31 cellular contexts compared by ENCODE assay signal in the genomic region with DNA sequence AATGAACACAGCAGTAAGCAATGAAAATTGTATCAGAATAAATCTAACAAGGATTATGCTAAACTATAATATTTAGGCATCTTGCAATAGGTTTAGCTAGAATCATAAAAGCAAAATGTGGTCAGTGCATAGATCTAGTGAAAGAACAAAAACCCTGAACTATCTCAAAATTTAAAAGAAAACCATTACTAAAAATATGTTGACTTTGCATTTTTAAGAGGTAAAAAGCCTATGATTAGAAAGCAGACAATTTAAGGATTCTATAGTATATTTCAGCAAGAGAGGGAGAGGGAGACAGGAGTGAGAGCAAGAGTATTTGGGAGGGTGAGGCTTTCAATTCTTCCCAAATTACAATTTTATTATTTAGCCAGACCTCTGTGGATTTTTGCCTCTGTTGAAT.
"Had no signal": no experiment of that assay in that cellular context is flagged by ENCODE, and none has a peak within 500 bp of the region (broad histone marks: within the 10 kb centered on the region; RNA-seq: fewer than 3 reads in every experiment).

No MANE protein-coding gene starts in this region.

- H3K36me3 Mint-ChIP-seq: activated CD4-positive, alpha-beta memory T cell treated with anti-CD3 and anti-CD28 coated beads for 36 hours; activated CD8-positive, alpha-beta memory T cell treated with anti-CD3 and anti-CD28 coated beads, Interleukin-2, amount 10 ng/mL, durations not matched to agents 7 days and 5 days; activated naive CD8-positive, alpha-beta T cell treated with anti-CD3 and anti-CD28 coated beads for 36 hours had no signal

- H3K36me3 ChIP-seq: adrenal gland, colonic mucosa, esophagus squamous epithelium, gastroesophageal sphincter had no signal

- H3K27me3 ChIP-seq: adrenal gland, body of pancreas, colonic mucosa, esophagus squamous epithelium, gastroesophageal sphincter had no signal

- FAIRE-seq: endometrium, endothelial cell of umbilical vein had no signal

- H3K27ac ChIP-seq: adrenal gland, body of pancreas, colonic mucosa, epithelial cell of prostate, esophagus squamous epithelium, gastroesophageal sphincter had no signal

- H3K4me3 ChIP-seq: adrenal gland, body of pancreas, colonic mucosa, esophagus squamous epithelium, gastroesophageal sphincter had no signal

- H3K27ac Mint-ChIP-seq: activated CD4-positive, alpha-beta memory T cell treated with anti-CD3 and anti-CD28 coated beads for 36 hours; activated CD4-positive, alpha-beta T cell treated with anti-CD3 and anti-CD28 coated beads for 36 hours; activated CD4-positive, alpha-beta T cell treated with anti-CD3 and anti-CD28 coated beads, Interleukin-2, amount 10 ng/mL, durations not matched to agents 24 days and 14 days; activated CD8-positive, alpha-beta memory T cell treated with anti-CD3 and anti-CD28 coated beads, Interleukin-2, amount 10 ng/mL, durations not matched to agents 7 days and 5 days; activated CD8-positive, alpha-beta T cell treated with anti-CD3 and anti-CD28 coated beads, Interleukin-2, amount 10 ng/mL, durations not matched to agents 7 days and 5 days; activated naive CD4-positive, alpha-beta T cell treated with anti-CD3 and anti-CD28 coated beads for 36 hours; activated naive CD4-positive, alpha-beta T cell treated with anti-CD3 and anti-CD28 coated beads, Interleukin-2, amount 50 U/mL, for 24 hours; activated naive CD8-positive, alpha-beta T cell treated with anti-CD3 and anti-CD28 coated beads for 36 hours; activated naive CD8-positive, alpha-beta T cell treated with anti-CD3 and anti-CD28 coated beads, Interleukin-2, amount 50 U/mL, for 24 hours; activated T-helper 1 cell treated with anti-CD3 and anti-CD28 coated beads, Interleukin-12 subunit alpha, Interleukin-12 subunit beta, Interleukin-2, Interleukin-4 antibody, amounts not matched to agents 30 ng/mL and 10 ng/mL and 1 ng/mL, durations not matched to agents 14 hours and 24 hours and 36 hours; activated T-helper 2 cell treated with anti-CD3 and anti-CD28 coated beads, Interferon-gamma antibody, Interleukin-2, Interleukin-4, amounts not matched to agents 10 μg/mL and 5 μg/mL and 100 μg/mL, durations not matched to agents 14 hours and 24 hours and 36 hours had no signal

- DNase-seq: activated CD4-positive, alpha-beta memory T cell treated with anti-CD3 and anti-CD28 coated beads for 36 hours; activated CD4-positive, alpha-beta T cell treated with anti-CD3 and anti-CD28 coated beads for 36 hours; activated CD4-positive, alpha-beta T cell treated with anti-CD3 and anti-CD28 coated beads, Interleukin-2, amount 10 ng/mL, durations not matched to agents 24 days and 14 days; activated CD4-positive, CD25-positive, alpha-beta regulatory T cell; activated CD4-positive, CD25-positive, alpha-beta regulatory T cell treated with anti-CD3 and anti-CD28 coated beads, Interleukin-2, amount 50 U/mL, for 72 hours; activated CD8-positive, alpha-beta memory T cell treated with anti-CD3 and anti-CD28 coated beads, Interleukin-2, amount 10 ng/mL, durations not matched to agents 7 days and 5 days; activated CD8-positive, alpha-beta memory T cell treated with anti-CD3 and anti-CD28 coated beads, Interleukin-2, amount 50 U/mL, for 4 hours; activated CD8-positive, alpha-beta T cell treated with anti-CD3 and anti-CD28 coated beads, Interleukin-2, amount 10 ng/mL, durations not matched to agents 7 days and 5 days; activated effector memory CD4-positive, alpha-beta T cell treated with anti-CD3 and anti-CD28 coated beads, Interleukin-2, amount 50 U/mL, for 16 hours; activated naive CD4-positive, alpha-beta T cell treated with anti-CD3 and anti-CD28 coated beads for 36 hours; activated naive CD8-positive, alpha-beta T cell treated with anti-CD3 and anti-CD28 coated beads for 36 hours; activated naive CD8-positive, alpha-beta T cell treated with anti-CD3 and anti-CD28 coated beads, Interleukin-2, amount 50 U/mL, for 24 hours; activated T-cell treated with anti-CD3 and anti-CD28 coated beads, Interleukin-2, amount 50 U/mL, for 1 hour; activated T-cell treated with anti-CD3 and anti-CD28 coated beads, Interleukin-2, amount 50 U/mL, for 48 hours; adrenal gland; amygdala; aorta; body of pancreas; caudate nucleus; colonic mucosa; effector CD8-positive, alpha-beta T cell; esophagus squamous epithelium; foreskin melanocyte; T-helper 2 cell had no signal

- H3K27me3 Mint-ChIP-seq: activated CD4-positive, alpha-beta memory T cell treated with anti-CD3 and anti-CD28 coated beads for 36 hours; activated CD4-positive, alpha-beta T cell treated with anti-CD3 and anti-CD28 coated beads for 36 hours; activated CD4-positive, alpha-beta T cell treated with anti-CD3 and anti-CD28 coated beads, Interleukin-2, amount 10 ng/mL, durations not matched to agents 24 days and 14 days; activated CD8-positive, alpha-beta memory T cell treated with anti-CD3 and anti-CD28 coated beads, Interleukin-2, amount 10 ng/mL, durations not matched to agents 7 days and 5 days; activated naive CD4-positive, alpha-beta T cell treated with anti-CD3 and anti-CD28 coated beads, Interleukin-2, amount 50 U/mL, for 24 hours; activated naive CD8-positive, alpha-beta T cell treated with anti-CD3 and anti-CD28 coated beads for 36 hours; activated naive CD8-positive, alpha-beta T cell treated with anti-CD3 and anti-CD28 coated beads, Interleukin-2, amount 50 U/mL, for 24 hours had no signal

- H3K9me3 Mint-ChIP-seq: activated CD4-positive, alpha-beta memory T cell treated with anti-CD3 and anti-CD28 coated beads for 36 hours; activated CD4-positive, alpha-beta T cell treated with anti-CD3 and anti-CD28 coated beads, Interleukin-2, amount 10 ng/mL, durations not matched to agents 24 days and 14 days; activated T-helper 1 cell treated with anti-CD3 and anti-CD28 coated beads, Interleukin-12 subunit alpha, Interleukin-12 subunit beta, Interleukin-2, Interleukin-4 antibody, amounts not matched to agents 30 ng/mL and 10 ng/mL and 1 ng/mL, durations not matched to agents 14 hours and 24 hours and 36 hours; activated T-helper 2 cell treated with anti-CD3 and anti-CD28 coated beads, Interferon-gamma antibody, Interleukin-2, Interleukin-4, amounts not matched to agents 10 μg/mL and 5 μg/mL and 100 μg/mL, durations not matched to agents 14 hours and 24 hours and 36 hours had no signal

- H3K4me1 ChIP-seq: adrenal gland, body of pancreas, colonic mucosa, esophagus squamous epithelium, gastroesophageal sphincter had no signal

- ATAC-seq: activated CD4-positive, alpha-beta T cell treated with anti-CD3 and anti-CD28 coated beads for 36 hours; activated CD8-positive, alpha-beta memory T cell treated with anti-CD3 and anti-CD28 coated beads, Interleukin-2, amount 10 ng/mL, durations not matched to agents 7 days and 5 days; activated CD8-positive, alpha-beta T cell treated with anti-CD3 and anti-CD28 coated beads, Interleukin-2, amount 10 ng/mL, durations not matched to agents 7 days and 5 days; activated naive CD8-positive, alpha-beta T cell treated with anti-CD3 and anti-CD28 coated beads, Interleukin-2, amount 50 U/mL, for 24 hours; body of pancreas; gastroesophageal sphincter had no signal

- H3K4me3 Mint-ChIP-seq: activated CD4-positive, alpha-beta memory T cell treated with anti-CD3 and anti-CD28 coated beads for 36 hours; activated CD4-positive, alpha-beta T cell treated with anti-CD3 and anti-CD28 coated beads for 36 hours; activated CD4-positive, alpha-beta T cell treated with anti-CD3 and anti-CD28 coated beads, Interleukin-2, amount 10 ng/mL, durations not matched to agents 24 days and 14 days; activated CD8-positive, alpha-beta memory T cell treated with anti-CD3 and anti-CD28 coated beads, Interleukin-2, amount 10 ng/mL, durations not matched to agents 7 days and 5 days; activated CD8-positive, alpha-beta T cell treated with anti-CD3 and anti-CD28 coated beads, Interleukin-2, amount 10 ng/mL, durations not matched to agents 7 days and 5 days; activated naive CD4-positive, alpha-beta T cell treated with anti-CD3 and anti-CD28 coated beads for 36 hours; activated naive CD4-positive, alpha-beta T cell treated with anti-CD3 and anti-CD28 coated beads, Interleukin-2, amount 50 U/mL, for 24 hours; activated naive CD8-positive, alpha-beta T cell treated with anti-CD3 and anti-CD28 coated beads for 36 hours; activated naive CD8-positive, alpha-beta T cell treated with anti-CD3 and anti-CD28 coated beads, Interleukin-2, amount 50 U/mL, for 24 hours; activated T-helper 1 cell treated with anti-CD3 and anti-CD28 coated beads, Interleukin-12 subunit alpha, Interleukin-12 subunit beta, Interleukin-2, Interleukin-4 antibody, amounts not matched to agents 30 ng/mL and 10 ng/mL and 1 ng/mL, durations not matched to agents 14 hours and 24 hours and 36 hours had no signal

- H3K4me1 Mint-ChIP-seq: activated CD4-positive, alpha-beta T cell treated with anti-CD3 and anti-CD28 coated beads for 36 hours; activated CD4-positive, alpha-beta T cell treated with anti-CD3 and anti-CD28 coated beads, Interleukin-2, amount 10 ng/mL, durations not matched to agents 24 days and 14 days; activated CD8-positive, alpha-beta memory T cell treated with anti-CD3 and anti-CD28 coated beads, Interleukin-2, amount 10 ng/mL, durations not matched to agents 7 days and 5 days; activated naive CD4-positive, alpha-beta T cell treated with anti-CD3 and anti-CD28 coated beads, Interleukin-2, amount 50 U/mL, for 24 hours; activated naive CD8-positive, alpha-beta T cell treated with anti-CD3 and anti-CD28 coated beads for 36 hours; activated naive CD8-positive, alpha-beta T cell treated with anti-CD3 and anti-CD28 coated beads, Interleukin-2, amount 50 U/mL, for 24 hours had no signal

- H3K9me3 ChIP-seq: adrenal gland, colonic mucosa had no signal
